Comparison of ENCODE assay signal across 8 cellular contexts in genomic region chrX:54182194-54182863, GRCh38. TPM values are rescaled to one million over a fixed set of nuclear protein-coding genes. Genes with fewer than 3 reads are reported as not detected.
DNase-seq lines count a peak whose midpoint lies in the region; ATAC-seq and TF ChIP-seq lines count a peak whose summit lies in the region.

No MANE protein-coding gene starts in this region.

- TF ChIP-seq POLR2A in right lobe of liver (IDR thresholded peaks at IDR 0.05) = peak; percentile 40

- no peaks in the 10 kb centered on the region for H3K36me3 ChIP-seq in right lobe of liver

- no peak for TF ChIP-seq CTCF in right lobe of liver (IDR thresholded peaks at IDR 0.05)

- peak; percentile 65 for ATAC-seq in HG02938 (IDR thresholded peaks at IDR 0.05; ENCODE audit: unreplicated experiment)
- ATAC-seq in right lobe of liver = peak; percentile 75 to 86 (median 84)

- H3K27ac ChIP-seq in cingulate gyrus (ENCODE audit: low read depth, low read length) (peak overlapping the region; percentile 69), right lobe of liver (peak overlapping the region in 2 of 3 donors; percentile 61 to 65)

- DNase-seq in SKM-1 treated with dmso at 0.1 percent for 144 hours (lab: John Stamatoyannopoulos, UW; ENCODE audit: unreplicated experiment) = peak; percentile 9
- no peak for DNase-seq in SKM-1 (lab: John Stamatoyannopoulos, UW; ENCODE audit: unreplicated experiment)
- peak; percentile 3 for DNase-seq in NCI-H2196 treated with DMSO at 0.1 percent for 48 hours (lab: John Stamatoyannopoulos, UW; ENCODE audit: unreplicated experiment)
- peak; percentile 61 to 67 for DNase-seq in activated CD4-positive, alpha-beta T cell treated with anti-CD3 and anti-CD28 coated beads for 4 hours
- peak; percentile 74 to 80 (median 79) for DNase-seq in right lobe of liver
- peak; percentile 60 to 71 for DNase-seq in stimulated activated CD4-positive, alpha-beta T cell treated with anti-CD3 and anti-CD28 coated beads, Interleukin-4, amount 100 ng/mL, for 4 hours

- 14% methylated on average over 2 of the region's 36 CpGs for WGBS in right lobe of liver (ENCODE audit: insufficient coverage, low coverage, low lambda C conversion rate, missing lambda C conversion rate)

- intact Hi-C loops in right lobe of liver (cut with DNase I) = no loop called here

- H3K4me1 ChIP-seq in right lobe of liver = peaks cover 0 to 18% (median 0%) of the 10 kb centered on the region in 4 donors

- H3K27me3 ChIP-seq in right lobe of liver = no peaks in the 10 kb centered on the region

- peak overlapping the region; percentile 59 to 84 (median 69) for H3K4me3 ChIP-seq in right lobe of liver

- no peaks in the 10 kb centered on the region for H3K9me3 ChIP-seq in right lobe of liver

RNA-seq across cellular contexts. Expression of gene FAM120C, which starts 0.7 kb away (rescaled TPM):
- 1 to 10 TPM; 2.9 to 5.0 (median 4.3) TPM for total RNA-seq in right lobe of liver
